ENCODE assay signal across 22 cellular contexts in the genomic region with DNA sequence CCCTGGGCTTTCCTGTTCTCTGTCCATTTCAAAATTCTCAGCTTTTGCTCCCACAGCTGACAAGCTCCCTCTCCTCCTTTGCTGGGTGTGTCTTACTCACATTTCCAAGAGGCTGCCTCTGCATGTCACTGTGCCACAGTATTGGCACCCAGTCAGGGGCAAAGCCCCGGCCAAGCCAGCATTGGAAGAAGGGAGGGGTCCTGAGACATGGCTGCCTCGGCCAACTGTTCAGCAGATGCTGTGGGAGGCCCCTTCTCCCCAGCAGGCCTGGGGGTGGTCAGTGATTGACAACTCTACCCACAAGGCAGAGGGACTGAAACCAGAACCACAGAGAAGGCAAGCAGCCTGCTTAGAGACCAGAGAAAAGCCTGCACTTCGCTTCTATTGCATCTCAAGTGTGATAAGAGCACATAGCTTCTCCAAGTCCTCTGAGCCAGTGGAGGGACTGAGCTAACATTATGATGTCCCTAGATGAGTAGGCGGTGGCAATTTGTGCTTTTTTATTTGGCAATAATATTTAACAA.
A peak's percentile ranks its signal among the peaks of the same experiment; 100 is the strongest.
DNase-seq lines count a peak whose midpoint lies in the region; ATAC-seq lines count a peak whose summit lies in the region.
"Had no signal": no experiment of that assay in that cellular context is flagged by ENCODE, and none has a peak within 500 bp of the region (broad histone marks: within the 10 kb centered on the region; RNA-seq: fewer than 3 reads in every experiment).

No MANE protein-coding gene starts in this region.

- H3K9me3 Mint-ChIP-seq in activated naive CD8-positive, alpha-beta T cell (ENCODE audit: low read depth), result no peaks in the 10 kb centered on the region
- peaks cover 4% of the 10 kb centered on the region for H3K9me3 Mint-ChIP-seq in activated naive CD8-positive, alpha-beta T cell treated with anti-CD3 and anti-CD28 coated beads for 36 hours
- H3K9me3 Mint-ChIP-seq: activated CD4-positive, alpha-beta memory T cell treated with anti-CD3 and anti-CD28 coated beads for 36 hours; CD8-positive, alpha-beta T cell; central memory CD8-positive, alpha-beta T cell; dendritic cell treated with granulocyte-macrophage colony-stimulating factor and Interleukin-4, amounts not matched to agents 40 ng/mL and 50 ng/mL, for 4 days had no signal

- H3K36me3 Mint-ChIP-seq in activated naive CD8-positive, alpha-beta T cell, result no peaks in the 10 kb centered on the region
- no peaks in the 10 kb centered on the region for H3K36me3 Mint-ChIP-seq in activated naive CD8-positive, alpha-beta T cell treated with anti-CD3 and anti-CD28 coated beads for 36 hours
- H3K36me3 Mint-ChIP-seq: activated CD4-positive, alpha-beta memory T cell treated with anti-CD3 and anti-CD28 coated beads for 36 hours; CD8-positive, alpha-beta T cell had no signal

- peaks cover 21% of the 10 kb centered on the region for H3K4me1 Mint-ChIP-seq in activated naive CD8-positive, alpha-beta T cell (ENCODE audit: low read depth)
- peaks cover 17% of the 10 kb centered on the region for H3K4me1 Mint-ChIP-seq in activated naive CD8-positive, alpha-beta T cell treated with anti-CD3 and anti-CD28 coated beads for 36 hours
- H3K4me1 Mint-ChIP-seq: IgD-negative memory B cell, neural crest cell had no signal

- ATAC-seq in esophagus mucosa (peak; percentile 35), GM19397 (IDR thresholded peaks at IDR 0.05; ENCODE audit: unreplicated experiment) (no peak), HG03565 (IDR thresholded peaks at IDR 0.05; ENCODE audit: unreplicated experiment) (no peak)
- ATAC-seq in stimulated activated naive CD8-positive, alpha-beta T cell treated with anti-CD3 and anti-CD28 coated beads, Interleukin-15, Interleukin-2, amounts not matched to agents 100 U/mL and 50 U/mL, for 24 hours, result no peak
- ATAC-seq: A549 had no signal

- peak overlapping the region; percentile 42 for H3K4me3 Mint-ChIP-seq in activated naive CD8-positive, alpha-beta T cell
- H3K4me3 Mint-ChIP-seq in activated naive CD8-positive, alpha-beta T cell treated with anti-CD3 and anti-CD28 coated beads for 36 hours, result no peak overlapping the region
- H3K4me3 Mint-ChIP-seq: activated CD4-positive, alpha-beta memory T cell treated with anti-CD3 and anti-CD28 coated beads for 36 hours; central memory CD8-positive, alpha-beta T cell; dendritic cell treated with granulocyte-macrophage colony-stimulating factor and Interleukin-4, amounts not matched to agents 40 ng/mL and 50 ng/mL, for 4 days; IgD-negative memory B cell; neural crest cell had no signal

- H3K27me3 Mint-ChIP-seq in activated naive CD8-positive, alpha-beta T cell, result peaks cover 9% of the 10 kb centered on the region
- peaks cover 35% of the 10 kb centered on the region for H3K27me3 Mint-ChIP-seq in activated naive CD8-positive, alpha-beta T cell treated with anti-CD3 and anti-CD28 coated beads for 36 hours

- DNase-seq in activated naive CD8-positive, alpha-beta T cell treated with anti-CD3 and anti-CD28 coated beads for 36 hours, result no peak
- DNase-seq in NCI-H446 treated with DMSO at 0.1 percent for 48 hours (lab: John Stamatoyannopoulos, UW), result peak; percentile 93
- DNase-seq in stimulated activated naive CD8-positive, alpha-beta T cell treated with anti-CD3 and anti-CD28 coated beads, Interleukin-15, Interleukin-2, amounts not matched to agents 100 U/mL and 50 U/mL, for 24 hours, result peak; percentile 3
- DNase-seq in stimulated activated CD4-positive, alpha-beta T cell treated with anti-CD3 and anti-CD28 coated beads, Interleukin-12 subunit alpha, Interleukin-12 subunit beta, amount 100 ng/mL, for 4 hours, result no peak
- DNase-seq: activated effector memory CD4-positive, alpha-beta T cell treated with anti-CD3 and anti-CD28 coated beads, Interleukin-2, amount 50 U/mL, for 16 hours; AML-193; H7; NCI-H1105; NCI-H2081 treated with DMSO at 0.1 percent for 48 hours; NCI-H510A treated with DMSO at 0.1 percent for 48 hours; upper lobe of left lung had no signal

- H3K27ac Mint-ChIP-seq in activated naive CD8-positive, alpha-beta T cell, result no peak overlapping the region
- H3K27ac Mint-ChIP-seq in activated naive CD8-positive, alpha-beta T cell treated with anti-CD3 and anti-CD28 coated beads for 36 hours, result no peak overlapping the region
- H3K27ac Mint-ChIP-seq: dendritic cell treated with granulocyte-macrophage colony-stimulating factor and Interleukin-4, amounts not matched to agents 40 ng/mL and 50 ng/mL, for 4 days; IgD-negative memory B cell had no signal

Comparison
In these comparisons a context has a peak if more than half of its experiments do, and no peak if none do; other contexts are left out.
1. DNase-seq: peak in NCI-H446 treated with DMSO at 0.1 percent for 48 hours (single experiment) and stimulated activated naive CD8-positive, alpha-beta T cell treated with anti-CD3 and anti-CD28 coated beads, Interleukin-15, Interleukin-2, amounts not matched to agents 100 U/mL and 50 U/mL, for 24 hours (single experiment); none in activated naive CD8-positive, alpha-beta T cell treated with anti-CD3 and anti-CD28 coated beads for 36 hours (single experiment) and stimulated activated CD4-positive, alpha-beta T cell treated with anti-CD3 and anti-CD28 coated beads, Interleukin-12 subunit alpha, Interleukin-12 subunit beta, amount 100 ng/mL, for 4 hours (single experiment).